ENCODE assay signal across 8 cellular contexts in genomic region chr4:7103599-7104365, GRCh38. TPM values are rescaled to one million over a fixed set of nuclear protein-coding genes. Genes with fewer than 3 reads are reported as not detected.
DNase-seq lines count a peak whose midpoint lies in the region; ATAC-seq and TF ChIP-seq lines count a peak whose summit lies in the region.

No MANE protein-coding gene starts in this region.

- RAD21 ChIA-PET in HCT116 (lab: Charles Lee; ENCODE audit: low non-redundant PET in 1 of 2, low total read pairs in 2 of 2, uncharacterized antibody in 2 of 2, unreplicated experiment in 2 of 2), result no interaction called here

- intact Hi-C loops in HCT116 (cut with micrococcal nuclease), result no loop called here

- H3K27me3 ChIP-seq in HCT116 (ENCODE audit: insufficient read depth, low read length) (no peaks in the 10 kb centered on the region), smooth muscle cell (ENCODE audit: low read depth) (peaks cover 2% of the 10 kb centered on the region)

- H3K4me2 ChIP-seq in HCT116 (ENCODE audit: low read length) (peak overlapping the region; percentile 85), smooth muscle cell (peak overlapping the region; percentile 91)

- H3K79me2 ChIP-seq in HCT116 (ENCODE audit: insufficient read depth, low read length), result no peaks in the 10 kb centered on the region
- no peaks in the 10 kb centered on the region for H3K79me2 ChIP-seq in smooth muscle cell (ENCODE audit: low read depth)

- DNase-seq in AG04449 (ENCODE audit: low read depth, low spot score) (no peak), HCT116 (ENCODE audit: low read depth, low spot score) (no peak), anterior cingulate cortex (lab: John Stamatoyannopoulos, UW) (peak in 38 of 58 donors; percentile 50 to 93 (median 74)), immature natural killer cell (no peak), smooth muscle cell (lab: John Stamatoyannopoulos, UW; ENCODE audit: unreplicated experiment) (no peak), NCI-H1694 (lab: John Stamatoyannopoulos, UW) (no peak)
- DNase-seq in stimulated activated CD4-positive, alpha-beta T cell treated with anti-CD3 and anti-CD28 coated beads, Interleukin-2, amount 100 ng/mL, for 48 hours, result no peak

- peaks cover 17 to 20% of the 10 kb centered on the region in 2 experiments for H3K4me1 ChIP-seq in HCT116 (ENCODE audit: control insufficient read depth in 1 of 2, insufficient read depth in 2 of 2, low read length in 2 of 2)
- H3K4me1 ChIP-seq in smooth muscle cell (ENCODE audit: low read depth), result peaks cover 9% of the 10 kb centered on the region

- H3K27ac Mint-ChIP-seq in immature natural killer cell, result peak overlapping the region in 1 of 6 donors; percentile 53

- no peaks in the 10 kb centered on the region for H3F3A ChIP-seq in smooth muscle cell (ENCODE audit: low read depth)

- no peaks in the 10 kb centered on the region for H3K9me3 Mint-ChIP-seq in immature natural killer cell

- ATAC-seq in HCT116 (no peak; the same call in none of the 2 replicates), HG03342 (IDR thresholded peaks at IDR 0.05; ENCODE audit: unreplicated experiment) (no peak)

- H2AFZ ChIP-seq in HCT116 (ENCODE audit: low read depth, low read length, poor library complexity, severe bottlenecking) (peak overlapping the region; percentile 95), smooth muscle cell (ENCODE audit: low read depth) (no peak overlapping the region)

- H4K20me1 ChIP-seq in HCT116 (ENCODE audit: insufficient read depth), result no peaks in the 10 kb centered on the region
- peaks cover 3% of the 10 kb centered on the region for H4K20me1 ChIP-seq in smooth muscle cell (ENCODE audit: low read depth)

- H3K9me3 ChIP-seq in HCT116 (ENCODE audit: control insufficient read depth in 1 of 2, insufficient read depth in 1 of 2, low read depth in 1 of 2, low read length in 2 of 2) (no peaks in the 10 kb centered on the region), smooth muscle cell (replicated peaks; ENCODE audit: low read depth) (no peaks in the 10 kb centered on the region)

- peak overlapping the region; percentile 8; the same call in 1 of the 2 replicates for H3K27ac ChIP-seq in HCT116 (ENCODE audit: low read depth, low read length)
- H3K27ac ChIP-seq in smooth muscle cell (ENCODE audit: low read depth), result no peak overlapping the region

- no TSS peak for BruUV-seq in HCT116 (replicated peaks; lab: Mats Ljungman, UMichigan)

- no peaks in the 10 kb centered on the region for H3K9me2 ChIP-seq in HCT116 (ENCODE audit: insufficient read depth)

- H3K9ac ChIP-seq in HCT116 (ENCODE audit: low read length) (peak overlapping the region; percentile 67), smooth muscle cell (ENCODE audit: low read depth) (no peak overlapping the region)

- no peak for TF ChIP-seq RAD21 in HCT116 (IDR thresholded peaks at IDR 0.05; ENCODE audit: low read depth)

- no peak for TF ChIP-seq CTCF in AG04449 (IDR thresholded peaks at IDR 0.05; ENCODE audit: insufficient read depth, low read length, missing control alignments)
- no peak for TF ChIP-seq CTCF in HCT116 (IDR thresholded peaks at IDR 0.05 in 2 of 3, conservative IDR thresholded peaks at IDR 0.05 in 1 of 3; ENCODE audit: borderline replicate concordance in 1 of 3, insufficient read depth in 1 of 3, low read depth in 2 of 3, low read length in 2 of 3)
- no peak for TF ChIP-seq CTCF in smooth muscle cell (IDR thresholded peaks at IDR 0.05; ENCODE audit: borderline replicate concordance, insufficient read depth, poor library complexity, severe bottlenecking)

- TF ChIP-seq POLR2A in HCT116 (IDR thresholded peaks at IDR 0.05; ENCODE audit: borderline replicate concordance, extremely low read depth, insufficient read depth, insufficient read length), result no peak

- H3K36me3 Mint-ChIP-seq in immature natural killer cell, result no peaks in the 10 kb centered on the region

- H3K27me3 Mint-ChIP-seq in immature natural killer cell (ENCODE audit: low read depth in 3 of 3), result peaks cover 2 to 4% (median 3%) of the 10 kb centered on the region in 3 donors

- WGBS in smooth muscle cell (ENCODE audit: low lambda C conversion rate), result 44% methylated on average over 22 of the region's 22 CpGs

- H3K4me3 ChIP-seq in AG04449 (ENCODE audit: low read depth, low read length) (peak overlapping the region; percentile 62), HCT116 (replicated peaks in 1 of 2; ENCODE audit: low read depth in 1 of 2, low read length in 2 of 2) (peak overlapping the region; percentile 80 to 82), smooth muscle cell (peak overlapping the region; percentile 73)

- peaks cover 22 to 24% of the 10 kb centered on the region in 2 donors for H3K4me1 Mint-ChIP-seq in immature natural killer cell

- H3K36me3 ChIP-seq in HCT116 (ENCODE audit: control insufficient read depth in 1 of 2, insufficient read depth in 2 of 2, low read length in 2 of 2) (no peaks in the 10 kb centered on the region), smooth muscle cell (ENCODE audit: low read depth) (no peaks in the 10 kb centered on the region)

- H3K4me3 Mint-ChIP-seq in immature natural killer cell, result peak overlapping the region; percentile 87 to 91 (median 87)

- CTCF ChIA-PET in AG04449 (lab: Yijun Ruan, JAX) (interaction anchor here (0.7 to 4.5 kb wide), 9 partner anchors 8 to 130 kb away, joined by 3 to 70 read pairs (median 7); partner anchors contain the start of genes GRPEL1 and TADA2B), HCT116 (lab: Charles Lee) (no interaction called here)

- POLR2A ChIA-PET in AG04449 (lab: Yijun Ruan, JAX) (no interaction called here), HCT116 (lab: Charles Lee) (no interaction called here)

TF ChIP-seq in HCT116, 20 proteins besides CTCF, POLR2A, EP300 and RAD21:
- TF ChIP-seq ZBTB33 (IDR thresholded peaks at IDR 0.05; ENCODE audit: extremely low read depth, insufficient replicate concordance, low read length) (no peak), TCF7L2 (IDR thresholded peaks at IDR 0.05; ENCODE audit: borderline replicate concordance, extremely low read depth, insufficient read depth, insufficient read length) (no peak)

RNA-seq across cellular contexts. Expression of gene GRPEL1, which starts 35.9 kb away (rescaled TPM):
- 80.1 TPM for total RNA-seq in HCT116 (2021; ENCODE audit: unreplicated experiment)
- polyA plus RNA-seq in HCT116 (2012), result 61.9 and 78.0 TPM in 2 replicates
- polyA plus RNA-seq in immature natural killer cell, result 10 to 100 TPM; 40.4 to 58.9 (median 41.8) TPM
- 18.6 and 26.0 TPM in 2 replicates for total RNA-seq in smooth muscle cell
- 40.6 and 48.2 TPM in 2 replicates for polyA plus RNA-seq in smooth muscle cell

Comparison
In these comparisons a context has a peak if more than half of its experiments do, and no peak if none do; other contexts are left out.
1. DNase-seq: peak in anterior cingulate cortex (38 of 58); none in AG04449 (single experiment), HCT116 (single experiment), immature natural killer cell (0 of 3), smooth muscle cell (single experiment), NCI-H1694 (single experiment) and stimulated activated CD4-positive, alpha-beta T cell treated with anti-CD3 and anti-CD28 coated beads, Interleukin-2, amount 100 ng/mL, for 48 hours (0 of 2).
2. Peak in every context shown above with its lines, with median percentiles within 50 percentile points of each other: H3K4me3 ChIP-seq.